ENCODE assay signal across 8 cellular contexts in genomic region chr1:62687421-62687902, GRCh38. TPM values are rescaled to one million over a fixed set of nuclear protein-coding genes. Genes with fewer than 3 reads are reported as not detected.
DNase-seq lines count a peak whose midpoint lies in the region; ATAC-seq and TF ChIP-seq lines count a peak whose summit lies in the region.

No MANE protein-coding gene starts in this region.

- H3K27me3 Mint-ChIP-seq in neural progenitor cell (ENCODE audit: insufficient read depth, low read depth), result peaks cover 5% of the 10 kb centered on the region

- H4K20me1 ChIP-seq in neural progenitor cell (ENCODE audit: low read depth), result peaks cover 16% of the 10 kb centered on the region

- H3K27ac Mint-ChIP-seq in neural progenitor cell, result peak overlapping the region; percentile 94

- peaks cover 26% of the 10 kb centered on the region for H3F3A ChIP-seq in neural progenitor cell (ENCODE audit: low read depth)

- no peak for TF ChIP-seq CTCF in foreskin keratinocyte (conservative IDR thresholded peaks at IDR 0.05)
- no peak for TF ChIP-seq CTCF in neural progenitor cell (IDR thresholded peaks at IDR 0.05)
- no peak for TF ChIP-seq CTCF in vagina (IDR thresholded peaks at IDR 0.05)

- peak overlapping the region; percentile 67 for H2AFZ ChIP-seq in neural progenitor cell (replicated peaks)

- no peaks in the 10 kb centered on the region for H3K36me3 ChIP-seq in neural progenitor cell
- no peaks in the 10 kb centered on the region for H3K36me3 ChIP-seq in vagina

- H3K9ac ChIP-seq in neural progenitor cell, result peak overlapping the region; percentile 74

- H3K4me1 ChIP-seq in foreskin keratinocyte, result peaks cover 38% of the 10 kb centered on the region
- peaks cover 26% of the 10 kb centered on the region for H3K4me1 ChIP-seq in neural progenitor cell
- H3K4me1 ChIP-seq in vagina, result peaks cover 63% of the 10 kb centered on the region

- peaks cover 8% of the 10 kb centered on the region for H3K36me3 Mint-ChIP-seq in neural progenitor cell

- TF ChIP-seq POLR2A in vagina (IDR thresholded peaks at IDR 0.05), result no peak

- H3K9me3 ChIP-seq in neural progenitor cell (ENCODE audit: low read depth) (no peaks in the 10 kb centered on the region), vagina (no peaks in the 10 kb centered on the region)

- ATAC-seq in GM18870 (IDR thresholded peaks at IDR 0.05; ENCODE audit: unreplicated experiment) (peak; percentile 25), HG03066 (IDR thresholded peaks at IDR 0.05; ENCODE audit: low read depth, unreplicated experiment) (peak; percentile 33), foreskin keratinocyte (peak; percentile 5)

- H3K27me3 ChIP-seq in foreskin keratinocyte, result no peaks in the 10 kb centered on the region
- H3K27me3 ChIP-seq in neural progenitor cell, result no peaks in the 10 kb centered on the region
- no peaks in the 10 kb centered on the region for H3K27me3 ChIP-seq in vagina

- peaks cover 73% of the 10 kb centered on the region for H3K79me2 ChIP-seq in neural progenitor cell (ENCODE audit: low read depth)

- H3K4me3 ChIP-seq in neural progenitor cell (peak overlapping the region; percentile 73), vagina (peak overlapping the region; percentile 78 to 93)

- peak overlapping the region; percentile 43 for H3K27ac ChIP-seq in foreskin keratinocyte
- peak overlapping the region; percentile 86 for H3K27ac ChIP-seq in neural progenitor cell
- peak overlapping the region; percentile 83 for H3K27ac ChIP-seq in vagina

- DNase-seq in AML-193 (lab: John Stamatoyannopoulos, UW), result peak; percentile 28 to 40
- peak; percentile 44 for DNase-seq in NCI-H510A (lab: John Stamatoyannopoulos, UW)
- DNase-seq in activated effector memory CD4-positive, alpha-beta T cell treated with anti-CD3 and anti-CD28 coated beads, Interleukin-2, amount 50 U/mL, for 16 hours, result peak; percentile 65
- peak in 1 of 2 donors; percentile 56 for DNase-seq in foreskin keratinocyte
- DNase-seq in neural progenitor cell (ENCODE audit: low spot score), result peak; percentile 81
- no peak for DNase-seq in vagina (ENCODE audit: extremely low spot score in 2 of 2)

- H3K9me3 Mint-ChIP-seq in neural progenitor cell, result no peaks in the 10 kb centered on the region

- peak overlapping the region; percentile 98 for H3K4me3 Mint-ChIP-seq in neural progenitor cell

- peaks cover 46% of the 10 kb centered on the region for H3K4me1 Mint-ChIP-seq in neural progenitor cell

- intact Hi-C loops in vagina (cut with DNase I), result no loop called here

- peak overlapping the region; percentile 84 for H3K4me2 ChIP-seq in neural progenitor cell

RNA-seq across cellular contexts. Expression of gene DOCK7, which starts 0.7 kb away (rescaled TPM):
- total RNA-seq in foreskin keratinocyte (51.6 and 57.5 TPM in 2 replicates), neural progenitor cell (ENCODE audit: low replicate concordance) (71.9 and 92.7 TPM in 2 replicates), vagina (34.1 TPM)
- 11.3 and 13.8 TPM in 2 replicates for polyA plus RNA-seq in foreskin keratinocyte

Comparison
In these comparisons a context has a peak if more than half of its experiments do, and no peak if none do; other contexts are left out.
1. DNase-seq: peak in AML-193 (2 of 2), NCI-H510A (single experiment), activated effector memory CD4-positive, alpha-beta T cell treated with anti-CD3 and anti-CD28 coated beads, Interleukin-2, amount 50 U/mL, for 16 hours (single experiment) and neural progenitor cell (single experiment); none in vagina (0 of 2).
2. Peak in every context shown above with its lines, with median percentiles within 50 percentile points of each other: ATAC-seq and H3K27ac ChIP-seq.